Comparison of ENCODE assay signal across 9 cellular contexts in the genomic region with DNA sequence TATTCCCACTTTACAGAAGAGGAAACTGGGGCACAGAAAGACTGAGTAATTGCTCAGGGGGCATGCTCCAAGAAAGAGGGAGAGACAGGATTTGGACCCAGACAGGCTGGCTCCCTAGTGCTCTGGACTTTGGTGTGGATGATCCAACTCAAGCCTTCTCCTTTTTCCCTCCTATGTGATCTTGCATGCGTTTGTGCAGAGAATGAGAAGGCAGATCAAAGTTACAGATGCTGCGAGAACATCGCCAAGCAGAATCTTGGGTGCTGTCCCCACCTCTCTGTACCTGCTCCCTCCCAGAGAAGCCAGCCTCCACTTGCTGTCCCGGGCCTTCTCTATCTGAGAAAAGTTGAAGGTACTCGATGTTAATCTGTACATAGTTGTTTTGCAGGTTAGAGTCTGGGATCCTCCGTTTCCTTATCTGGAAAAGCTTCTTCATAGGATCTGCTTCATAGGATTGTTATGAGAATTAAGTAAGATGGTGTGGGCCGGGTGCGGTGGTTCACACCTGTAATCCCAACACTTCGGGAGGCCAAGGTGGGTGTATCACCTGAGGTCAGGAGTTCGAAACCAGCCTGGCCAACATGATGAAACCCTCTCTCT. TPM values are rescaled to one million over a fixed set of nuclear protein-coding genes. Genes with fewer than 3 reads are reported as not detected.
A peak's percentile ranks its signal among the peaks of the same experiment; 100 is the strongest.
DNase-seq lines count a peak whose midpoint lies in the region; ATAC-seq, FAIRE-seq and TF ChIP-seq lines count a peak whose summit lies in the region.
"Had no signal": no experiment of that assay in that cellular context is flagged by ENCODE, and none has a peak within 500 bp of the region (broad histone marks: within the 10 kb centered on the region; RNA-seq: fewer than 3 reads in every experiment).

No MANE protein-coding gene starts in this region.

- H3K4me3 ChIP-seq in GM06990 (replicated peaks; ENCODE audit: low read depth, low read length) = peak overlapping the region; percentile 88
- no peak overlapping the region for H3K4me3 ChIP-seq in PC-3 (ENCODE audit: low read length)
- peak overlapping the region; percentile 63 to 98 (median 81); a peak in 7 of 8 replicates for H3K4me3 ChIP-seq in H1 (ENCODE audit: extremely low read depth in 1 of 4, insufficient read depth in 2 of 4, low read depth in 3 of 4, low read length in 4 of 4)
- H3K4me3 ChIP-seq in trophoblast cell (ENCODE audit: low read depth, low read length) = no peak overlapping the region

- TF ChIP-seq CTCF in GM06990 (IDR thresholded peaks at IDR 0.05; ENCODE audit: insufficient read depth, low read length, poor library complexity, severe bottlenecking) (no peak), PC-3 (conservative IDR thresholded peaks at IDR 0.05; ENCODE audit: low read depth, low read length) (no peak), H1 (IDR thresholded peaks at IDR 0.05; ENCODE audit: control extremely low read depth in 1 of 3, insufficient read depth in 1 of 3, low read depth in 1 of 3, low read length in 3 of 3) (no peak)

- TF ChIP-seq EP300 in H1 (IDR thresholded peaks at IDR 0.05; ENCODE audit: borderline replicate concordance in 1 of 2, low read depth in 2 of 2, low read length in 2 of 2) = no peak

- no peak overlapping the region for H2BK5ac ChIP-seq in H1 (ENCODE audit: low read depth, low read length)
- no peak overlapping the region for H2BK5ac ChIP-seq in trophoblast cell (ENCODE audit: low read depth, low read length, poor library complexity)

- H3K27me3 ChIP-seq in GM06990 (replicated peaks; ENCODE audit: control insufficient read depth, insufficient read depth, low read length) (no peaks in the 10 kb centered on the region), PC-3 (ENCODE audit: low read length) (no peaks in the 10 kb centered on the region), H1 (replicated peaks in 1 of 4; ENCODE audit: control insufficient read depth in 3 of 4, extremely low read depth in 1 of 4, insufficient read depth in 3 of 4, low read length in 3 of 4) (peaks cover 0 to 8% (median 7%) of the 10 kb centered on the region in 4 experiments; a peak in 4 of 7 replicates), trophoblast cell (ENCODE audit: insufficient read depth, low read length) (peaks cover 5% of the 10 kb centered on the region)
- H3K27me3 ChIP-seq: right atrium auricular region had no signal

- peaks cover 15% of the 10 kb centered on the region for H3K23me2 ChIP-seq in H1 (ENCODE audit: low read depth, low read length)

- H2AK5ac ChIP-seq in H1 (ENCODE audit: low read depth, low read length) (no peak overlapping the region), trophoblast cell (ENCODE audit: low read length) (no peak overlapping the region)

- ATAC-seq in PC-3 (no peak), GM18519 (IDR thresholded peaks at IDR 0.05; ENCODE audit: low FRiP score, unreplicated experiment) (no peak)

- H3K56ac ChIP-seq in H1 (replicated peaks; ENCODE audit: insufficient read length, low read depth, low read length) = no peak overlapping the region

- no peaks in the 10 kb centered on the region for H3K9me2 ChIP-seq in PC-3 (replicated peaks; ENCODE audit: low read length)

- H3K4me2 ChIP-seq in PC-3 (ENCODE audit: low read length) = peak overlapping the region; percentile 99; the same call in 1 of the 2 replicates
- peak overlapping the region; percentile 91 to 99 for H3K4me2 ChIP-seq in H1 (ENCODE audit: insufficient read depth in 1 of 2, low read depth in 2 of 2, low read length in 2 of 2)
- H3K4me2 ChIP-seq in trophoblast cell (ENCODE audit: low read length) = peak overlapping the region; percentile 86

- H3K9me3 ChIP-seq in PC-3 (ENCODE audit: low read length) (no peaks in the 10 kb centered on the region), H1 (ENCODE audit: insufficient read depth in 2 of 2, low read depth in 1 of 2, low read length in 1 of 2) (no peaks in the 10 kb centered on the region), trophoblast cell (ENCODE audit: insufficient read depth, low read depth, low read length) (no peaks in the 10 kb centered on the region)
- H3K9me3 ChIP-seq: right atrium auricular region had no signal

- H3K18ac ChIP-seq in H1 (ENCODE audit: extremely low read depth, low read length) (no peak overlapping the region), trophoblast cell (ENCODE audit: low read length) (no peak overlapping the region)

- no peak for FAIRE-seq in H1 (lab: Jason Lieb, UNC)

- no peak for DNase-seq in GM06990 (ENCODE audit: extremely low read depth, insufficient read length)
- DNase-seq in PC-3 = no peak
- no peak for DNase-seq in H1 (ENCODE audit: low read depth in 1 of 2, low spot score in 2 of 2)
- peak; percentile 39 to 61 for DNase-seq in trophoblast cell
- no peak for DNase-seq in NCI-H748 treated with DMSO at 0.1 percent for 48 hours (lab: John Stamatoyannopoulos, UW)
- no peak for DNase-seq in NCI-H524 treated with DMSO at 0.1 percent for 48 hours (lab: John Stamatoyannopoulos, UW)
- no peak for DNase-seq in amygdala (lab: John Stamatoyannopoulos, UW)

- H3K36me3 ChIP-seq in GM06990 (ENCODE audit: control insufficient read depth, insufficient read depth, low read length) (no peaks in the 10 kb centered on the region), PC-3 (ENCODE audit: low read depth, low read length) (no peaks in the 10 kb centered on the region), H1 (ENCODE audit: control insufficient read depth in 2 of 4, insufficient read depth in 4 of 4, low read length in 3 of 4) (no peaks in the 10 kb centered on the region), trophoblast cell (ENCODE audit: control insufficient read depth in 1 of 2, insufficient read depth in 2 of 2, low read length in 2 of 2) (no peaks in the 10 kb centered on the region)
- H3K36me3 ChIP-seq: right atrium auricular region had no signal

- no peaks in the 10 kb centered on the region for H3F3A ChIP-seq in PC-3 (ENCODE audit: low read length, unreplicated experiment)

- H3K4ac ChIP-seq in H1 (replicated peaks; ENCODE audit: insufficient read length, low read depth, low read length) = no peak overlapping the region
- H3K4ac ChIP-seq in trophoblast cell (ENCODE audit: low read depth, low read length) = no peak overlapping the region

- H4K12ac ChIP-seq in trophoblast cell (ENCODE audit: low read depth, low read length) = no peak overlapping the region

- H2AFZ ChIP-seq in PC-3 (ENCODE audit: low read length) = peak overlapping the region; percentile 89; the same call in 1 of the 2 replicates
- peak overlapping the region; percentile 43; the same call in 1 of the 2 replicates for H2AFZ ChIP-seq in H1 (ENCODE audit: low read length)
- no peak overlapping the region for H2AFZ ChIP-seq in trophoblast cell (ENCODE audit: insufficient read depth, low read length, poor library complexity)

- H3K14ac ChIP-seq in H1 (ENCODE audit: insufficient read length) (no peak overlapping the region), trophoblast cell (ENCODE audit: low read length) (no peak overlapping the region)

- no peak overlapping the region for H2BK20ac ChIP-seq in H1 (ENCODE audit: low read length)

- H2BK12ac ChIP-seq in H1 (ENCODE audit: low read depth, low read length) (no peak overlapping the region), trophoblast cell (ENCODE audit: low read length) (no peak overlapping the region)

- H4K5ac ChIP-seq in H1 (ENCODE audit: insufficient read length, low read depth, low read length) = no peak overlapping the region

- TF ChIP-seq RAD21 in H1 (IDR thresholded peaks at IDR 0.05 in 1 of 2, conservative IDR thresholded peaks at IDR 0.05 in 1 of 2; ENCODE audit: low read depth in 2 of 2, low read length in 2 of 2) = no peak

- 87% methylated on average over 10 of the region's 10 CpGs; no CpG with 5 or more reads in 1 of the 2 experiments for WGBS in H1 (ENCODE audit: extremely low coverage in 1 of 2, insufficient coverage in 1 of 2, insufficient read length in 1 of 2, insufficient replicate concordance in 2 of 2, low coverage in 1 of 2, low lambda C conversion rate in 2 of 2, missing lambda C conversion rate in 1 of 2), 2 experiments
- WGBS in trophoblast cell (ENCODE audit: extremely low coverage, insufficient coverage, insufficient read length) = no CpG with 5 or more reads among the region's 10 CpGs

- H3K9ac ChIP-seq in PC-3 (ENCODE audit: low read length) (no peak overlapping the region), H1 (replicated peaks in 1 of 4; ENCODE audit: extremely low read depth in 1 of 4, low read depth in 3 of 4, low read length in 3 of 4) (no peak overlapping the region; a peak in 1 of 7 replicates), trophoblast cell (ENCODE audit: low read length) (no peak overlapping the region)

- CTCF ChIA-PET in PC-3 (lab: Charles Lee) (no interaction called here), H1 (lab: Charles Lee; ENCODE audit: partially characterized antibody) (interaction anchor here (0.6 to 11.2 kb wide), 2 partner anchors 17 to 118 kb away, joined by 4 to 95 read pairs; no protein-coding TSS in a partner anchor)

- no peak overlapping the region for H4K91ac ChIP-seq in H1 (replicated peaks; ENCODE audit: insufficient read length, low read length)
- H4K91ac ChIP-seq in trophoblast cell (ENCODE audit: low read depth, low read length) = no peak overlapping the region

- no peak for TF ChIP-seq POLR2A in H1 (IDR thresholded peaks at IDR 0.05; ENCODE audit: control extremely low read depth in 1 of 2, low read depth in 2 of 2, low read length in 2 of 2)

- H4K20me1 ChIP-seq in PC-3 (ENCODE audit: low read length) (no peaks in the 10 kb centered on the region), H1 (replicated peaks in 1 of 2; ENCODE audit: control insufficient read depth in 1 of 2, insufficient read depth in 2 of 2, low read length in 2 of 2) (peaks cover 0 to 1% of the 10 kb centered on the region in 2 experiments)

- no TSS peak for BruUV-seq in PC-3 (replicated peaks; lab: Mats Ljungman, UMichigan)

- H2BK120ac ChIP-seq in H1 (replicated peaks; ENCODE audit: low read depth, low read length) (no peak overlapping the region), trophoblast cell (ENCODE audit: insufficient read depth, low read length, poor library complexity) (no peak overlapping the region)

- H3K23ac ChIP-seq in H1 (ENCODE audit: insufficient read length) (no peak overlapping the region), trophoblast cell (ENCODE audit: low read length) (no peak overlapping the region)

- H2BK15ac ChIP-seq in H1 (ENCODE audit: low read length) = no peak overlapping the region

- POLR2A ChIA-PET in PC-3 (lab: Charles Lee; ENCODE audit: unreplicated experiment) (interaction anchor here (0.6 kb wide), 1 partner anchor 1365 kb away, joined by 3 read pairs; no protein-coding TSS in a partner anchor), H1 (lab: Charles Lee; ENCODE audit: partially characterized antibody) (interaction anchor here (0.5 to 1.9 kb wide), 3 partner anchors 10 to 48 kb away, joined by 3 to 9 read pairs (median 9); no protein-coding TSS in a partner anchor)

- peaks cover 3% of the 10 kb centered on the region; the same call in 1 of the 2 replicates for H3K79me1 ChIP-seq in H1 (ENCODE audit: low read depth, low read length)
- H3K79me1 ChIP-seq in trophoblast cell (ENCODE audit: low read length) = peaks cover 4% of the 10 kb centered on the region

- intact Hi-C loops in PC-3 (cut with micrococcal nuclease) = no loop called here

- H4K8ac ChIP-seq in H1 (ENCODE audit: extremely low read depth, insufficient read depth, low read length) (no peak overlapping the region), trophoblast cell (ENCODE audit: low read depth, low read length) (no peak overlapping the region)

- no peak overlapping the region for H3K27ac ChIP-seq in PC-3 (ENCODE audit: low read length)
- no peak overlapping the region for H3K27ac ChIP-seq in H1 (ENCODE audit: low read depth, low read length)
- no peak overlapping the region for H3K27ac ChIP-seq in trophoblast cell (ENCODE audit: low read depth, low read length)

- H3K79me2 ChIP-seq in PC-3 (ENCODE audit: low read length) (peaks cover 10% of the 10 kb centered on the region), H1 (ENCODE audit: control insufficient read depth in 1 of 2, insufficient read depth in 2 of 2, low read length in 2 of 2) (peaks cover 0 to 20% of the 10 kb centered on the region in 2 experiments; a peak in 1 of 4 replicates), trophoblast cell (ENCODE audit: control insufficient read depth, insufficient read depth, low read length, poor library complexity) (peaks cover 2% of the 10 kb centered on the region)

- H3K4me1 ChIP-seq in PC-3 (ENCODE audit: insufficient read depth, low read length) (peaks cover 7% of the 10 kb centered on the region; the same call in 1 of the 2 replicates), H1 (replicated peaks in 1 of 4; ENCODE audit: control insufficient read depth in 3 of 4, insufficient read depth in 4 of 4, low read length in 3 of 4) (peaks cover 1 to 9% (median 3%) of the 10 kb centered on the region in 4 experiments; a peak in 4 of 7 replicates), trophoblast cell (ENCODE audit: control insufficient read depth in 1 of 2, insufficient read depth in 2 of 2, low read length in 2 of 2) (peaks cover 2 to 3% of the 10 kb centered on the region in 2 experiments)

RNA-seq across cellular contexts. Expression of gene GNB5, which starts 10.2 kb away (rescaled TPM):
- total RNA-seq in PC-3 (2014; rRNA removed) = 49.3 and 54.7 TPM in 2 replicates
- 37.7 and 42.5 TPM in 2 replicates for total RNA-seq in H1 (2021; fragmentation: NEBNext Ultra II Directional; extraction: Animal tissue kit (Norgen Biotek cat#: 25700))
- 21.7 and 25.2 TPM in 2 replicates for polyA plus RNA-seq in H1 (2011; rRNA removed)
- polyA plus RNA-seq in H1 (2011; cell fraction: cytosol; rRNA removed) = 36.8 TPM
- polyA plus RNA-seq in H1 (2011; cell fraction: nucleus; rRNA removed) = 25.2 TPM
- polyA plus RNA-seq in H1 (2012, experiment 1 of 2) = 32.7 to 36.7 TPM (median 36.1 TPM) in 4 replicates
- polyA plus RNA-seq in H1 (2012, experiment 2 of 2) = 20.8 TPM
- polyA plus RNA-seq in H1 (2013, experiment 1 of 2) = 17.1 TPM
- polyA plus RNA-seq in H1 (2013, experiment 2 of 2) = 16.3 TPM
- 36.8 and 39.2 TPM in 2 replicates for polyA minus RNA-seq in H1 (2011; rRNA and poly(A)+ RNA removed)
- 33.0 TPM for polyA minus RNA-seq in H1 (2011; cell fraction: cytosol; rRNA and poly(A)+ RNA removed)
- polyA minus RNA-seq in H1 (2011; cell fraction: nucleus; rRNA and poly(A)+ RNA removed) = 34.9 TPM
- 7.4 TPM in 2 replicates for polyA plus RNA-seq in trophoblast cell (2013)

Comparison
In these comparisons a context has a peak if more than half of its experiments do, and no peak if none do; other contexts are left out.
1. DNase-seq: peak in trophoblast cell (2 of 2); none in GM06990 (single experiment), PC-3 (single experiment), H1 (0 of 2), NCI-H748 treated with DMSO at 0.1 percent for 48 hours (single experiment), NCI-H524 treated with DMSO at 0.1 percent for 48 hours (single experiment) and amygdala (0 of 56).
2. H3K4me3 ChIP-seq: peak in GM06990 (single experiment) and H1 (4 of 4); none in PC-3 (single experiment) and trophoblast cell (single experiment).
3. Peak in every context shown above with its lines, with median percentiles within 50 percentile points of each other: H3K4me2 ChIP-seq.